In the genomic region with DNA sequence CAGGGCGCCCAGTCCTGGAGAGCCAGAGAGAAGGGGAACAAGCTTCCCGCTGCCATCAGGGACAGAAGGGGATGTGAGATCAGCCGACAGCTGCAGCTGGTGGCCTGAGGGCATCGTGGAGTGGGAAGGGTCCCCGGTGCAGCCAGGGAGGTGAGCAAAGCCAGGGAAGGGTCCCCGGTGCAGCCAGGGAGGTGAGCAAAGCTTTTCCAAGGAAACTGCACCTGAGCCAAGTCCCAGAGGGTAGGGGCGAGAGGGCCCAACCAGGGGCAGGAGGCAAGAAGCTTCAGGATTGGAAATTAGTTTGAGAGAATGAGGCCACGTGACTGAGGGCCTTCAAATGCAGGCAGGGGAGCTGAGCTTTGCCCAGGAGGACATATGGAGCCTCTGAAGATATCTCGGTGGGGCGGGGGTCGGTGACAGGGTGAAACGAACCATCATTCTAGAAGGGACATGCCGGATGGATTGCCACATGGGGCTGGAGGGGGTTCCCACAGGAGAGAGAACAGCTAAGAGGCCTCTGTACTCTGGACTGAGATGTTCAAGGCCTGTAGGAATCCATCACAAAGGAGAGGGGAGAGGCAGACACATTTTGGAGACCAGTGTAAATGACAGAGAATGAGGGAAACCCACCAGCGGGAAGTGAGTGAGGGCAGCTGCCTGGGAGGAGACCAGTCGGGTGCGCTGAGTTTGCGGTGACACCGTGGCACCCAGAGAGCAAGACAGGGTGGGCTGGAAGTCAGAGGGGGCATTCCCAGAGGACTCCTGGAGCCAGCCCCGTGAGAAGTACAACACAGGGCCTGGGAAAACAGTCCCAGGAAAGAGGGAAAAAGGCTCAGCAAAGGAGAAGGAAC, we compare ENCODE assay signal across 1 cellular context.
TF ChIP-seq lines count a peak whose summit lies in the region.

No MANE protein-coding gene starts in this region.

TF ChIP-seq in IMR-90, 13 proteins besides CTCF, POLR2A, EP300 and RAD21:
- TF ChIP-seq RCOR1 (IDR thresholded peaks at IDR 0.05; ENCODE audit: insufficient replicate concordance, low read length) (no peak), MAZ (IDR thresholded peaks at IDR 0.05; ENCODE audit: borderline replicate concordance, low read depth, low read length) (no peak), SMC3 (IDR thresholded peaks at IDR 0.05; ENCODE audit: low read depth, low read length) (no peak), RFX5 (IDR thresholded peaks at IDR 0.05; ENCODE audit: low read depth, low read length) (no peak), BHLHE40 (IDR thresholded peaks at IDR 0.05; ENCODE audit: low read depth, low read length) (no peak), CHD1 (IDR thresholded peaks at IDR 0.05; ENCODE audit: low read depth, low read length) (no peak), MXI1 (IDR thresholded peaks at IDR 0.05; ENCODE audit: borderline replicate concordance, low read depth, low read length) (no peak), CEBPB (IDR thresholded peaks at IDR 0.05; ENCODE audit: low read depth, low read length) (no peak), FOS (IDR thresholded peaks at IDR 0.05; ENCODE audit: low read depth, low read length) (no peak), NFE2L2 (IDR thresholded peaks at IDR 0.05; ENCODE audit: low read depth, low read length) (no peak), USF2 (IDR thresholded peaks at IDR 0.05; ENCODE audit: low read depth, low read length) (no peak), MAFK (IDR thresholded peaks at IDR 0.05; ENCODE audit: low read depth, low read length) (no peak)
- TF ChIP-seq, protein P1, sequence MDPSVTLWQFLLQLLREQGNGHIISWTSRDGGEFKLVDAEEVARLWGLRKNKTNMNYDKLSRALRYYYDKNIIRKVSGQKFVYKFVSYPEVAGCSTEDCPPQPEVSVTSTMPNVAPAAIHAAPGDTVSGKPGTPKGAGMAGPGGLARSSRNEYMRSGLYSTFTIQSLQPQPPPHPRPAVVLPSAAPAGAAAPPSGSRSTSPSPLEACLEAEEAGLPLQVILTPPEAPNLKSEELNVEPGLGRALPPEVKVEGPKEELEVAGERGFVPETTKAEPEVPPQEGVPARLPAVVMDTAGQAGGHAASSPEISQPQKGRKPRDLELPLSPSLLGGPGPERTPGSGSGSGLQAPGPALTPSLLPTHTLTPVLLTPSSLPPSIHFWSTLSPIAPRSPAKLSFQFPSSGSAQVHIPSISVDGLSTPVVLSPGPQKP (IDR thresholded peaks at IDR 0.05; ENCODE audit: borderline replicate concordance, low read depth, low read length), result no peak
TF ChIP-seq in IMR-90: peak in this region for 0.
